ENCODE assay signal across 24 cellular contexts in genomic region chr15:101406014-101406413, GRCh38.
DNase-seq lines count a peak whose midpoint lies in the region; TF ChIP-seq lines count a peak whose summit lies in the region.
"Had no signal": no experiment of that assay in that cellular context is flagged by ENCODE, and none has a peak within 500 bp of the region (broad histone marks: within the 10 kb centered on the region; RNA-seq: fewer than 3 reads in every experiment).

No MANE protein-coding gene starts in this region.

- H4K20me1 ChIP-seq in neural progenitor cell (ENCODE audit: low read depth) (no peaks in the 10 kb centered on the region), PC-9 (ENCODE audit: insufficient read depth) (no peaks in the 10 kb centered on the region)

- H3K27me3 ChIP-seq in neural progenitor cell (no peaks in the 10 kb centered on the region), PC-9 (ENCODE audit: insufficient read depth, low read depth) (no peaks in the 10 kb centered on the region)

- CTCF ChIA-PET in PC-9 (lab: Charles Lee): no interaction called here

- no peak overlapping the region for H3K4me2 ChIP-seq in neural progenitor cell
- no peak overlapping the region for H3K4me2 ChIP-seq in PC-9
- H3K4me2 ChIP-seq: SK-N-SH had no signal

- no peak overlapping the region for H2AFZ ChIP-seq in neural progenitor cell (replicated peaks)
- H2AFZ ChIP-seq in PC-9: no peak overlapping the region

- H3K27ac Mint-ChIP-seq in neural progenitor cell (peak overlapping the region; percentile 15), type B pancreatic cell (no peak overlapping the region)
- H3K27ac Mint-ChIP-seq: HFFc6 had no signal

- intact Hi-C loops in PC-9 (cut with micrococcal nuclease; ENCODE audit: unreplicated experiment): no loop called here

- H3K9me3 Mint-ChIP-seq in neural progenitor cell: no peaks in the 10 kb centered on the region
- no peaks in the 10 kb centered on the region for H3K9me3 Mint-ChIP-seq in type B pancreatic cell
- H3K9me3 Mint-ChIP-seq: HFFc6 had no signal

- H3K27ac ChIP-seq in neural progenitor cell (no peak overlapping the region), PC-9 (no peak overlapping the region)

- H3K9ac ChIP-seq in neural progenitor cell: no peak overlapping the region
- H3K9ac ChIP-seq: SK-N-SH had no signal

- no peaks in the 10 kb centered on the region for H3K79me2 ChIP-seq in neural progenitor cell (ENCODE audit: low read depth)
- no peaks in the 10 kb centered on the region for H3K79me2 ChIP-seq in PC-9 (ENCODE audit: low read depth)

- DNase-seq in activated CD8-positive, alpha-beta memory T cell treated with anti-CD3 and anti-CD28 coated beads for 24 hours: peak; percentile 13
- no peak for DNase-seq in activated CD8-positive, alpha-beta memory T cell treated with anti-CD3 and anti-CD28 coated beads, Interleukin-2, amount 50 U/mL, for 4 hours
- DNase-seq in RPMI7951 (ENCODE audit: low read depth) (peak; percentile 6), neural progenitor cell (ENCODE audit: low spot score) (no peak), type B pancreatic cell (ENCODE audit: extremely low spot score, unreplicated experiment) (no peak), HPDE6-E6E7 (ENCODE audit: extremely low spot score) (no peak), PC-9 (no peak), islet precursor cell (no peak)
- DNase-seq: 8988T, AML-193, DMS79, H7, HFFc6, NCI-H1092 treated with DMSO at 0.1 percent for 48 hours, NCI-H1436 treated with DMSO at 0.1 percent for 48 hours, NCI-H2029, NCI-H226, NCI-H510A treated with DMSO at 0.1 percent for 48 hours, NCI-H82, OCI-M1, RPMI8226, SHP77 treated with DMSO at 0.1 percent for 48 hours, SK-N-SH had no signal

- H3K36me3 Mint-ChIP-seq in neural progenitor cell: peaks cover 3% of the 10 kb centered on the region
- no peaks in the 10 kb centered on the region for H3K36me3 Mint-ChIP-seq in type B pancreatic cell

- no TSS peak for BruUV-seq in PC-9 (replicated peaks; lab: Mats Ljungman, UMichigan)

- H3K4me3 Mint-ChIP-seq in neural progenitor cell (no peak overlapping the region), type B pancreatic cell (peak overlapping the region; percentile 50)
- H3K4me3 Mint-ChIP-seq: HFFc6 had no signal

- H3K36me3 ChIP-seq in neural progenitor cell: no peaks in the 10 kb centered on the region
- H3K36me3 ChIP-seq in PC-9 (ENCODE audit: low read depth): no peaks in the 10 kb centered on the region

- H3K4me1 Mint-ChIP-seq in neural progenitor cell (peaks cover 12% of the 10 kb centered on the region), type B pancreatic cell (ENCODE audit: unreplicated experiment) (peaks cover 16% of the 10 kb centered on the region)

- TF ChIP-seq CTCF in neural progenitor cell (IDR thresholded peaks at IDR 0.05): no peak
- no peak for TF ChIP-seq CTCF in type B pancreatic cell (conservative IDR thresholded peaks at IDR 0.05)
- TF ChIP-seq CTCF in PC-9 (conservative IDR thresholded peaks at IDR 0.05): no peak

- POLR2A ChIA-PET in PC-9 (lab: Charles Lee; ENCODE audit: unreplicated experiment): no interaction called here

- H3F3A ChIP-seq in neural progenitor cell (ENCODE audit: low read depth): no peaks in the 10 kb centered on the region
- H3F3A ChIP-seq in PC-9 (ENCODE audit: insufficient read depth, low read depth): no peaks in the 10 kb centered on the region

- H3K9me3 ChIP-seq in neural progenitor cell (ENCODE audit: low read depth) (no peaks in the 10 kb centered on the region), PC-9 (ENCODE audit: insufficient read depth, low read depth) (no peaks in the 10 kb centered on the region)
- H3K9me3 ChIP-seq: SK-N-SH had no signal

- peaks cover 11% of the 10 kb centered on the region for H3K4me1 ChIP-seq in neural progenitor cell
- H3K4me1 ChIP-seq in PC-9 (replicated peaks; ENCODE audit: insufficient read depth): no peaks in the 10 kb centered on the region

- H3K9me2 ChIP-seq in PC-9 (ENCODE audit: insufficient read depth): no peaks in the 10 kb centered on the region
- H3K9me2 ChIP-seq: SK-N-SH had no signal

- no peak overlapping the region for H3K4me3 ChIP-seq in neural progenitor cell
- H3K4me3 ChIP-seq in PC-9: no peak overlapping the region
- H3K4me3 ChIP-seq: K562 had no signal

- H3K27me3 Mint-ChIP-seq in neural progenitor cell (ENCODE audit: insufficient read depth, low read depth) (no peaks in the 10 kb centered on the region), type B pancreatic cell (peaks cover 4% of the 10 kb centered on the region)

Comparison
In these comparisons a context has a peak if more than half of its experiments do, and no peak if none do; other contexts are left out.
1. DNase-seq: peak in activated CD8-positive, alpha-beta memory T cell treated with anti-CD3 and anti-CD28 coated beads for 24 hours (single experiment) and RPMI7951 (single experiment); none in activated CD8-positive, alpha-beta memory T cell treated with anti-CD3 and anti-CD28 coated beads, Interleukin-2, amount 50 U/mL, for 4 hours (single experiment), neural progenitor cell (single experiment), type B pancreatic cell (single experiment), HPDE6-E6E7 (single experiment), PC-9 (0 of 2) and islet precursor cell (single experiment).